Comparison of ENCODE assay signal across 8 cellular contexts in genomic region chr10:43078986-43079273, GRCh38. TPM values are rescaled to one million over a fixed set of nuclear protein-coding genes. Genes with fewer than 3 reads are reported as not detected.
DNase-seq lines count a peak whose midpoint lies in the region; TF ChIP-seq lines count a peak whose summit lies in the region.

No MANE protein-coding gene starts in this region.

- H2AFZ ChIP-seq in parathyroid adenoma, result no peak overlapping the region

- no peak overlapping the region for H3K9ac ChIP-seq in parathyroid adenoma

- H3K36me3 Mint-ChIP-seq in activated CD4-positive, alpha-beta T cell treated with anti-CD3 and anti-CD28 coated beads, Interleukin-2, amount 10 ng/mL, durations not matched to agents 7 days and 5 days (ENCODE audit: low read depth), result no peaks in the 10 kb centered on the region

- H3K27ac Mint-ChIP-seq in activated CD4-positive, alpha-beta T cell treated with anti-CD3 and anti-CD28 coated beads, Interleukin-2, amount 10 ng/mL, durations not matched to agents 7 days and 5 days, result no peak overlapping the region

- H3K27me3 ChIP-seq in parathyroid adenoma (ENCODE audit: control insufficient read depth, insufficient read depth, low read length), result no peaks in the 10 kb centered on the region

- no peak overlapping the region for H3K4me3 ChIP-seq in choroid plexus epithelial cell (ENCODE audit: low read depth, low read length)
- no peak overlapping the region for H3K4me3 ChIP-seq in parathyroid adenoma (ENCODE audit: low read depth, low read length)

- no peaks in the 10 kb centered on the region for H3K9me3 Mint-ChIP-seq in activated CD4-positive, alpha-beta T cell treated with anti-CD3 and anti-CD28 coated beads, Interleukin-2, amount 10 ng/mL, durations not matched to agents 7 days and 5 days

- CTCF ChIA-PET in activated CD4-positive, alpha-beta T cell treated with anti-CD3 and anti-CD28 coated beads, Interleukin-2, amount 10 ng/mL, durations not matched to agents 7 days and 5 days (lab: Charles Lee), result interaction anchor here (0.6 to 1.6 kb wide), 6 partner anchors 10 to 330 kb away, joined by 3 to 4 read pairs (median 3); partner anchors contain the start of gene HNRNPF

- peaks cover 31% of the 10 kb centered on the region for H3K27me3 Mint-ChIP-seq in activated CD4-positive, alpha-beta T cell treated with anti-CD3 and anti-CD28 coated beads, Interleukin-2, amount 10 ng/mL, durations not matched to agents 7 days and 5 days

- peak; percentile 20 for DNase-seq in activated CD4-positive, alpha-beta T cell treated with anti-CD3 and anti-CD28 coated beads, Interleukin-2, amount 10 ng/mL, durations not matched to agents 7 days and 5 days
- no peak for DNase-seq in activated CD4-positive, alpha-beta T cell treated with anti-CD3 and anti-CD28 coated beads for 1 hour
- DNase-seq in NOMO-1 (lab: John Stamatoyannopoulos, UW; ENCODE audit: unreplicated experiment in 2 of 2) (peak; percentile 49 to 70), choroid plexus epithelial cell (ENCODE audit: low read depth) (peak; percentile 39), medulla oblongata (ENCODE audit: extremely low spot score) (no peak)
- DNase-seq in effector CD8-positive, alpha-beta T cell (lab: John Stamatoyannopoulos, UW), result no peak
- DNase-seq in stimulated activated naive CD4-positive, alpha-beta T cell (lab: John Stamatoyannopoulos, UW), result no peak

- H3K4me1 Mint-ChIP-seq in activated CD4-positive, alpha-beta T cell treated with anti-CD3 and anti-CD28 coated beads, Interleukin-2, amount 10 ng/mL, durations not matched to agents 7 days and 5 days, result peaks cover 5% of the 10 kb centered on the region

- H3K9me3 ChIP-seq in parathyroid adenoma (ENCODE audit: control insufficient read depth, low read length), result no peaks in the 10 kb centered on the region

- no peaks in the 10 kb centered on the region for H3K4me1 ChIP-seq in parathyroid adenoma

- POLR2A ChIA-PET in activated CD4-positive, alpha-beta T cell treated with anti-CD3 and anti-CD28 coated beads, Interleukin-2, amount 10 ng/mL, durations not matched to agents 7 days and 5 days (lab: Charles Lee), result no interaction called here

- H3K4me2 ChIP-seq in parathyroid adenoma (ENCODE audit: low read length), result no peak overlapping the region

- no peak overlapping the region for H3K27ac ChIP-seq in parathyroid adenoma

- peak; percentile 74 for TF ChIP-seq CTCF in choroid plexus epithelial cell (conservative IDR thresholded peaks at IDR 0.05; ENCODE audit: low read depth, low read length)
- peak; percentile 27 for TF ChIP-seq CTCF in parathyroid adenoma (IDR thresholded peaks at IDR 0.05)

- H3K79me2 ChIP-seq in parathyroid adenoma, result no peaks in the 10 kb centered on the region

- no peaks in the 10 kb centered on the region for H3K36me3 ChIP-seq in parathyroid adenoma (ENCODE audit: control insufficient read depth, insufficient read depth, low read length)

- peak overlapping the region; percentile 5 for H3K4me3 Mint-ChIP-seq in activated CD4-positive, alpha-beta T cell treated with anti-CD3 and anti-CD28 coated beads, Interleukin-2, amount 10 ng/mL, durations not matched to agents 7 days and 5 days

RNA-seq across cellular contexts. Expression of gene RET, which starts 2.1 kb away (rescaled TPM):
- total RNA-seq in activated CD4-positive, alpha-beta T cell treated with anti-CD3 and anti-CD28 coated beads, Interleukin-2, amount 10 ng/mL, durations not matched to agents 7 days and 5 days, result under 1 TPM; 0.10 TPM

RNA-seq across cellular contexts. Expression of gene CSGALNACT2, which starts 59.3 kb away (rescaled TPM):
- total RNA-seq in activated CD4-positive, alpha-beta T cell treated with anti-CD3 and anti-CD28 coated beads, Interleukin-2, amount 10 ng/mL, durations not matched to agents 7 days and 5 days, result 10 to 100 TPM; 36.2 to 41.0 TPM

Comparison
In these comparisons a context has a peak if more than half of its experiments do, and no peak if none do; other contexts are left out.
1. DNase-seq: peak in activated CD4-positive, alpha-beta T cell treated with anti-CD3 and anti-CD28 coated beads, Interleukin-2, amount 10 ng/mL, durations not matched to agents 7 days and 5 days (single experiment), NOMO-1 (2 of 2) and choroid plexus epithelial cell (single experiment); none in activated CD4-positive, alpha-beta T cell treated with anti-CD3 and anti-CD28 coated beads for 1 hour (single experiment), medulla oblongata (single experiment), effector CD8-positive, alpha-beta T cell (single experiment) and stimulated activated naive CD4-positive, alpha-beta T cell (0 of 6).